37 cellular contexts compared by ENCODE assay signal in the genomic region with DNA sequence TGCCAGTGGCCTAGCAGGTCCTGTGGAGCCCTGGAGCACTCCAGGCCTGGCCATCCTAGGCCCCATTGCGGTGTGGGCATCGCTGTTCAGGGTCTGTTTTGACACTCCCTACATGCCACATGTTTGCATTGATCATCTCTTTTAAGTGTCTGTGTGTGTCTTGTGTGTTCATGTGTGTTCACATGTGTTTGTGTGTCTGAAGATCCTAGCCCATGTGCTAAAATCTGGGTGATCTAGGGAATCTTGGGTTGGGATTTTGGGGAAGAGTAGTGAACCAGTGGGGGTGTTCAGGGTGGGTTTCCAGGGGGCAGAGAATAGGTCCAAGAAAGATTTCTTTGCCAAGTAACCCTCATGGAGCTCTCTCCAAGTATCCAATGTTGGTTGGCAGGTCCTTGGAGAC. TPM values are rescaled to one million over a fixed set of nuclear protein-coding genes. Genes with fewer than 3 reads are reported as not detected.
DNase-seq lines count a peak whose midpoint lies in the region; ATAC-seq, FAIRE-seq and TF ChIP-seq lines count a peak whose summit lies in the region.
"Had no signal": no experiment of that assay in that cellular context is flagged by ENCODE, and none has a peak within 500 bp of the region (broad histone marks: within the 10 kb centered on the region; RNA-seq: fewer than 3 reads in every experiment).

No MANE protein-coding gene starts in this region.

- FAIRE-seq in HepG2 (lab: Jason Lieb, UNC) (no peak), bronchial epithelial cell (lab: Jason Lieb, UNC) (peak; percentile 13)
- FAIRE-seq: A204.1, A549, D721Med had no signal

- TF ChIP-seq CTCF in HepG2 (CRISPR knock-in tag; IDR thresholded peaks at IDR 0.05) (no peak), right lobe of liver (IDR thresholded peaks at IDR 0.05) (no peak), bronchial epithelial cell (IDR thresholded peaks at IDR 0.05; ENCODE audit: insufficient read depth, low read length, severe bottlenecking) (no peak), osteoblast (IDR thresholded peaks at IDR 0.05; ENCODE audit: extremely low read depth, low read depth, low read length) (no peak)

- intact Hi-C loops in HepG2 (cut with micrococcal nuclease; ENCODE audit: unreplicated experiment) (no loop called here), right lobe of liver (cut with DNase I) (no loop called here)

- H3K79me2 ChIP-seq in HepG2 (ENCODE audit: insufficient read depth, low read length) (no peaks in the 10 kb centered on the region), osteoblast (ENCODE audit: insufficient read depth, low read length) (no peaks in the 10 kb centered on the region)

- no peaks in the 10 kb centered on the region for H3K9me3 ChIP-seq in HepG2 (ENCODE audit: low read length)
- no peaks in the 10 kb centered on the region for H3K9me3 ChIP-seq in right lobe of liver
- no peaks in the 10 kb centered on the region for H3K9me3 ChIP-seq in osteoblast (ENCODE audit: low read depth, low read length)
- H3K9me3 ChIP-seq: A549; BE2C; BLaER1; BLaER1 treated with 17β-estradiol and CSF1 and Interleukin-3, amounts not matched to agents 10 nM and 100 nM; Caco-2 had no signal

- WGBS in HepG2 (ENCODE audit: low lambda C conversion rate): 0% methylated on average over 2 of the region's 2 CpGs
- no CpG with 5 or more reads among the region's 2 CpGs for WGBS in right lobe of liver (ENCODE audit: insufficient coverage, low coverage, low lambda C conversion rate, missing lambda C conversion rate)

- H3K27ac ChIP-seq in HepG2 (ENCODE audit: extremely low read length, insufficient read depth, low read length) (no peak overlapping the region), right lobe of liver (no peak overlapping the region), layer of hippocampus (ENCODE audit: low read depth, low read length) (peak overlapping the region; percentile 22), osteoblast (ENCODE audit: low read depth, low read length) (no peak overlapping the region)
- H3K27ac ChIP-seq: 22Rv1; A549; BLaER1; BLaER1 treated with 17β-estradiol and CSF1 and Interleukin-3, amounts not matched to agents 10 nM and 100 nM; C4-2B had no signal

- H4K20me1 ChIP-seq in HepG2 (ENCODE audit: insufficient read depth, low read length) (no peaks in the 10 kb centered on the region), osteoblast (ENCODE audit: insufficient read depth, low read length) (no peaks in the 10 kb centered on the region)

- H3K27me3 ChIP-seq in HepG2 (ENCODE audit: control insufficient read depth in 1 of 2, insufficient read depth in 2 of 2, low read length in 2 of 2) (peaks cover 7 to 38% of the 10 kb centered on the region in 2 experiments; a peak in 4 of 5 replicates), right lobe of liver (no peaks in the 10 kb centered on the region), bronchial epithelial cell (ENCODE audit: control insufficient read depth, insufficient read depth, low read length) (peaks cover 5% of the 10 kb centered on the region), layer of hippocampus (ENCODE audit: control insufficient read depth, insufficient read depth, low read length) (no peaks in the 10 kb centered on the region), osteoblast (ENCODE audit: insufficient read depth, low read length) (peaks cover 24% of the 10 kb centered on the region)
- H3K27me3 ChIP-seq: BE2C had no signal

- H2AFZ ChIP-seq in HepG2 (ENCODE audit: low read length) (no peak overlapping the region), osteoblast (ENCODE audit: low read length) (no peak overlapping the region)

- no peak for TF ChIP-seq RAD21 in HepG2 (CRISPR knock-in tag; IDR thresholded peaks at IDR 0.05)

- no peak overlapping the region for H3K9ac ChIP-seq in HepG2 (ENCODE audit: insufficient read depth, low read depth, low read length)
- H3K9ac ChIP-seq: BLaER1; BLaER1 treated with 17β-estradiol and CSF1 and Interleukin-3, amounts not matched to agents 10 nM and 100 nM had no signal

- ATAC-seq in HepG2: no peak
- ATAC-seq in right lobe of liver: no peak
- no peak for ATAC-seq in esophagus mucosa
- ATAC-seq: A549; CD8-positive, alpha-beta T cell had no signal

- H3K4me2 ChIP-seq in HepG2 (ENCODE audit: low read depth, low read length): no peak overlapping the region
- H3K4me2 ChIP-seq in osteoblast (ENCODE audit: insufficient read depth, low read length): no peak overlapping the region
- H3K4me2 ChIP-seq: A549; BLaER1; BLaER1 treated with 17β-estradiol and CSF1 and Interleukin-3, amounts not matched to agents 10 nM and 100 nM had no signal

- H3K4me1 ChIP-seq in HepG2 (ENCODE audit: insufficient read depth, low read length) (no peaks in the 10 kb centered on the region), right lobe of liver (no peaks in the 10 kb centered on the region), osteoblast (ENCODE audit: insufficient read depth, low read length) (no peaks in the 10 kb centered on the region)
- H3K4me1 ChIP-seq: A549, BE2C, Caco-2 had no signal

- in situ Hi-C loops in HepG2 (cut with HindIII; ENCODE audit: extremely low pct_ligation_motif_present, low pct_unique_long_range_greater_than_20kb): no loop called here

- H3K36me3 ChIP-seq in HepG2 (replicated peaks in 1 of 2; ENCODE audit: control insufficient read depth in 1 of 2, insufficient read depth in 2 of 2, low read length in 2 of 2): no peaks in the 10 kb centered on the region
- no peaks in the 10 kb centered on the region for H3K36me3 ChIP-seq in right lobe of liver
- no peaks in the 10 kb centered on the region for H3K36me3 ChIP-seq in bronchial epithelial cell (ENCODE audit: control insufficient read depth, insufficient read depth, low read length)
- no peaks in the 10 kb centered on the region for H3K36me3 ChIP-seq in osteoblast (ENCODE audit: insufficient read depth, low read length)
- H3K36me3 ChIP-seq: BE2C; BLaER1; BLaER1 treated with 17β-estradiol and CSF1 and Interleukin-3, amounts not matched to agents 10 nM and 100 nM had no signal

- DNase-seq in HepG2 (ENCODE audit: low spot score): no peak
- DNase-seq in right lobe of liver: no peak
- DNase-seq in bronchial epithelial cell (ENCODE audit: low read depth): no peak
- peak; percentile 9 for DNase-seq in osteoblast (ENCODE audit: insufficient read length, low spot score, missing footprints)
- no peak for DNase-seq in OCI-M1 (lab: John Stamatoyannopoulos, UW)
- DNase-seq in activated gamma-delta T cell treated with Interleukin-2 at 50 U/mL for 16 hours: no peak
- DNase-seq: 8988T; ACHN; AML-193; BE2C; C1 segment of cervical spinal cord; Caco-2; Calu3; CD4-positive, alpha-beta memory T cell; CD4-positive, alpha-beta T cell; CD4-positive, CD25-positive, alpha-beta regulatory T cell; CD8-positive, alpha-beta T cell; COR-L47; DMS 273 treated with DMSO at 0.1 percent for 48 hours; DMS153; DMS53; DMS79; DMS79 treated with DMSO at 0.1 percent for 48 hours; DND-41; EL had no signal

- BruUV-seq in HepG2 (replicated peaks; lab: Mats Ljungman, UMichigan): no TSS peak

- no peak for TF ChIP-seq POLR2A in HepG2 (IDR thresholded peaks at IDR 0.05; ENCODE audit: insufficient read depth in 1 of 2, low read depth in 2 of 2, low read length in 2 of 2)
- no peak for TF ChIP-seq POLR2A in right lobe of liver (IDR thresholded peaks at IDR 0.05)

- CTCF ChIA-PET in HepG2 (lab: Yijun Ruan, JAX; ENCODE audit: low intra/inter-chr PET ratio, low total read pairs): no interaction called here

- no peak for TF ChIP-seq EP300 in HepG2 (IDR thresholded peaks at IDR 0.05; ENCODE audit: low read depth in 2 of 2, low read length in 2 of 2)
- no peak for TF ChIP-seq EP300 in HepG2 (CRISPR knock-in tag; IDR thresholded peaks at IDR 0.05; ENCODE audit: borderline replicate concordance)

- H3K4me3 ChIP-seq in HepG2 (replicated peaks in 1 of 3; ENCODE audit: insufficient read depth in 1 of 3, low read depth in 2 of 3, low read length in 3 of 3) (no peak overlapping the region), right lobe of liver (no peak overlapping the region), bronchial epithelial cell (ENCODE audit: low read depth, low read length) (no peak overlapping the region), osteoblast (ENCODE audit: insufficient read depth, low read length) (no peak overlapping the region)
- H3K4me3 ChIP-seq: A549; BLaER1; BLaER1 treated with 17β-estradiol and CSF1 and Interleukin-3, amounts not matched to agents 10 nM and 100 nM had no signal

- POLR2A ChIA-PET in HepG2 (lab: Yijun Ruan, JAX): no interaction called here

RNA-seq across cellular contexts. Expression of gene PSD2, which starts 8.4 kb away (rescaled TPM):
- total RNA-seq in HepG2 (2016; rRNA removed; fragmentation: Illumina TruSeq; extraction: Trizol) (not detected in 2 replicates), right lobe of liver (under 1 TPM in 3 of 6 experiments, not detected in 3; 0.04 to 0.07 (median 0.07) TPM), bronchial epithelial cell (under 0.01 TPM in 1 of 2 replicates, not detected in the other), osteoblast (0.29 and 0.36 TPM in 2 replicates), esophagus mucosa (not detected)
- total RNA-seq in HepG2 (2016; cell fraction: cytosol; rRNA removed; fragmentation: Illumina TruSeq; extraction: Trizol; ENCODE audit: low read depth): not detected in 2 replicates
- not detected in 2 replicates for total RNA-seq in HepG2 (2016; cell fraction: insoluble cytoplasmic fraction; rRNA removed; fragmentation: Illumina TruSeq; extraction: Trizol)
- total RNA-seq in HepG2 (2016; cell fraction: membrane; rRNA removed; fragmentation: Illumina TruSeq; extraction: Trizol): not detected in 2 replicates
- 0.09 TPM in 1 of 2 replicates, not detected in the other for total RNA-seq in HepG2 (2016; cell fraction: nucleus; rRNA removed; fragmentation: Illumina TruSeq; extraction: Trizol)
- polyA plus RNA-seq in HepG2 (2011; rRNA removed): 0.07 and 0.13 TPM in 2 replicates
- 0.04 and 0.06 TPM in 2 replicates for polyA plus RNA-seq in HepG2 (2011; cell fraction: cytosol; rRNA removed)
- polyA plus RNA-seq in HepG2 (2011; cell fraction: nucleus; rRNA removed): 0.16 and 0.32 TPM in 2 replicates
- 0.07 and 0.13 TPM in 2 replicates for polyA plus RNA-seq in HepG2 (2012)
- not detected in 2 replicates for polyA plus RNA-seq in HepG2 (2016; cell fraction: cytosol; fragmentation: Illumina TruSeq; extraction: Trizol; ENCODE audit: low read depth)
- not detected in 2 replicates for polyA plus RNA-seq in HepG2 (2016; cell fraction: insoluble cytoplasmic fraction; fragmentation: Illumina TruSeq; extraction: Trizol; ENCODE audit: low read depth)
- not detected in 2 replicates for polyA plus RNA-seq in HepG2 (2016; cell fraction: membrane; fragmentation: Illumina TruSeq; extraction: Trizol; ENCODE audit: low read depth)
- 0.10 TPM in 1 of 2 replicates, not detected in the other for polyA plus RNA-seq in HepG2 (2016; cell fraction: nucleus; fragmentation: Illumina TruSeq; extraction: Trizol; ENCODE audit: insufficient read depth, low read depth)
- 0.10 TPM in 1 of 2 replicates, not detected in the other for polyA minus RNA-seq in HepG2 (2011; rRNA and poly(A)+ RNA removed; ENCODE audit: low replicate concordance)
- polyA minus RNA-seq in HepG2 (2011; cell fraction: cytosol; rRNA and poly(A)+ RNA removed): not detected in 2 replicates
- polyA minus RNA-seq in HepG2 (2011; cell fraction: nucleus; rRNA and poly(A)+ RNA removed): 0.12 TPM in 1 of 2 replicates, not detected in the other
- total RNA-seq: Calu3; CD4-positive, alpha-beta memory T cell; CD4-positive, CD25-positive, alpha-beta regulatory T cell; CD8-positive, alpha-beta memory T cell had no signal
- polyA plus RNA-seq: AG04450; CD14-positive monocyte; CD4-positive, alpha-beta memory T cell; CD4-positive, CD25-positive, alpha-beta regulatory T cell had no signal
